Comparison of ENCODE assay signal across 25 cellular contexts in the genomic region with DNA sequence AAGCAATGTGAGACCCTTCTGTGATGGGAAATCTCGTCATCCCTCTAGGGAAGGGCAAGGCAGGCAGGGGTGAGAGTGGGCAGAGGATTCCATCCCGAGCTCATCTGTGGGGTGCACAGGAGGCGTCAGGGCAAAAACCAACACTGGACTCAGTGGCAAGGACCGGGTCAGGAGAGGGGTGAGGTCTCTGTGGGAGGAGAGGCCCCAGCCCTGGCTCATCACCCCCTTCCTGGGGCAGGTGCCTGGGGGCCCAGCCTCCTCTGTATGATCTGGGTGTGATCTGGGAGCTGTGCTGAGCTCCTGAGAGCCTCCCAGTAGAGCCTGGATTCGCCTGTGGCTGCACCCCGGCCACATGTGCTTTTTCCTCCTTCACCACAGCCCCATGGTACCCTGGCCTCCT. TPM values are rescaled to one million over a fixed set of nuclear protein-coding genes. Genes with fewer than 3 reads are reported as not detected.
"Had no signal": no experiment of that assay in that cellular context is flagged by ENCODE, and none has a peak within 500 bp of the region (broad histone marks: within the 10 kb centered on the region; RNA-seq: fewer than 3 reads in every experiment).

No MANE protein-coding gene starts in this region.

- H3K4me1 Mint-ChIP-seq: immature natural killer cell; memory B cell; natural killer cell; stimulated activated memory B cell treated with anti-CD40 and anti-IgM and Interleukin-4, amounts not matched to agents 10 μg/mL and 1 μg/mL and 100 μg/mL, for 72 hours had no signal

- DNase-seq: effector memory CD8-positive, alpha-beta T cell; esophagus squamous epithelium; foreskin fibroblast; immature natural killer cell; left cardiac atrium; left ventricle myocardium inferior; lower lobe of right lung; natural killer cell; retina; right lobe of liver; stimulated activated CD4-positive, alpha-beta T cell treated with anti-CD3 and anti-CD28 coated beads, Interleukin-4, amount 100 ng/mL, for 24 hours; trophoblast cell had no signal

- H3K9me3 Mint-ChIP-seq: effector memory CD8-positive, alpha-beta T cell; immature natural killer cell; natural killer cell; stimulated activated memory B cell treated with anti-CD40 and anti-IgM and Interleukin-4, amounts not matched to agents 10 μg/mL and 1 μg/mL and 100 μg/mL, for 72 hours had no signal

- H3K9ac ChIP-seq: parathyroid adenoma had no signal

- H3K4me3 ChIP-seq: esophagus squamous epithelium, gastroesophageal sphincter, left ventricle myocardium inferior, lower lobe of right lung, psoas muscle, right lobe of liver, vagina had no signal

- H2AFZ ChIP-seq: parathyroid adenoma had no signal

- H3K27me3 Mint-ChIP-seq: memory B cell had no signal

- H3K79me2 ChIP-seq: parathyroid adenoma had no signal

- H3K36me3 ChIP-seq: esophagus squamous epithelium, gastroesophageal sphincter, left ventricle myocardium inferior, lower lobe of right lung, right lobe of liver, vagina had no signal

- H3K36me3 Mint-ChIP-seq: immature natural killer cell; memory B cell; mesothelial cell of epicardium; natural killer cell; stimulated activated memory B cell treated with anti-CD40 and anti-IgM and Interleukin-4, amounts not matched to agents 10 μg/mL and 1 μg/mL and 100 μg/mL, for 72 hours had no signal

- H3K4me3 Mint-ChIP-seq: effector memory CD8-positive, alpha-beta T cell; immature natural killer cell; memory B cell; mesothelial cell of epicardium; natural killer cell; stimulated activated memory B cell treated with anti-CD40 and anti-IgM and Interleukin-4, amounts not matched to agents 10 μg/mL and 1 μg/mL and 100 μg/mL, for 72 hours had no signal

- FAIRE-seq: keratinocyte had no signal

- H3K9me3 ChIP-seq: esophagus squamous epithelium, lower lobe of right lung, psoas muscle, right lobe of liver, vagina had no signal

- ATAC-seq: effector memory CD8-positive, alpha-beta T cell; gastroesophageal sphincter; left cardiac atrium; lower lobe of right lung; natural killer cell; psoas muscle had no signal

- H3K27me3 ChIP-seq: gastroesophageal sphincter, right lobe of liver, vagina had no signal

- H3K4me1 ChIP-seq: esophagus squamous epithelium, gastroesophageal sphincter, left ventricle myocardium inferior, lower lobe of right lung, parathyroid adenoma, psoas muscle, right lobe of liver, vagina had no signal

- H3K27ac Mint-ChIP-seq: effector memory CD8-positive, alpha-beta T cell; immature natural killer cell; memory B cell; mesothelial cell of epicardium; natural killer cell; stimulated activated memory B cell treated with anti-CD40 and anti-IgM and Interleukin-4, amounts not matched to agents 10 μg/mL and 1 μg/mL and 100 μg/mL, for 72 hours had no signal

- H3K27ac ChIP-seq: esophagus squamous epithelium, gastroesophageal sphincter, left ventricle myocardium inferior, lower lobe of right lung, parathyroid adenoma, psoas muscle, right lobe of liver, vagina had no signal

RNA-seq across cellular contexts. Expression of gene SPATA31E1, which starts 0.6 kb away (rescaled TPM):
- total RNA-seq: epithelial cell of proximal tubule, esophagus squamous epithelium, gastroesophageal sphincter, left cardiac atrium, left ventricle myocardium inferior, lower lobe of right lung, mucosa of gallbladder, myocyte, natural killer cell, omental fat pad, psoas muscle, right lobe of liver, vagina had no signal
- polyA plus RNA-seq: immature natural killer cell, keratinocyte, psoas muscle had no signal

RNA-seq across cellular contexts. Expression of gene SPATA31C1, which starts 34.5 kb away (rescaled TPM):
- total RNA-seq: epithelial cell of proximal tubule, esophagus squamous epithelium, gastroesophageal sphincter, left cardiac atrium, left ventricle myocardium inferior, lower lobe of right lung, mucosa of gallbladder, myocyte, natural killer cell, omental fat pad, psoas muscle, right lobe of liver, vagina had no signal
- polyA plus RNA-seq: immature natural killer cell, keratinocyte, psoas muscle, thymus had no signal
